ENCODE assay signal across 17 cellular contexts in the genomic region with DNA sequence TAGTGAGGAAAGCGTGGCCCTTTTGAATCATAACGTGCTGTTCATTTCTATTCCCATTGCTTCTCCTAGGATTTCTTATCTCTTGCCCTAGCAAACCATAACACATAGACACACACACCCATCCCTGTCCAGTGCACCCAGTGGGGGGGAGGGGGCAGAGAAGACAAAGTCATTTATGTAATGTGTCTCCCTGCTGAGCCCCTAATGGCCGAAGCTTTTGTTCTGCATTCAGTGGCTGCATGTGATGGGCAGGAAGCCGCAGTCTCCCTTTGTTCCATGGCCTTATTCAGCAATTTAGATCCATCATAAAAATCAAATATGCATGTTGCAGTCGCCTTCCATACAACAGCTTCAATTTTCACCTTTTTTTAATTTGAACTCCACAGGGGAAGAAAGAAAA.
DNase-seq lines count a peak whose midpoint lies in the region; ATAC-seq and TF ChIP-seq lines count a peak whose summit lies in the region.
"Had no signal": no experiment of that assay in that cellular context is flagged by ENCODE, and none has a peak within 500 bp of the region (broad histone marks: within the 10 kb centered on the region; RNA-seq: fewer than 3 reads in every experiment).

No MANE protein-coding gene starts in this region.

- no CpG with 5 or more reads among the region's 5 CpGs for WGBS in neuronal stem cell (ENCODE audit: extremely low coverage in 2 of 2, insufficient read length in 2 of 2, insufficient replicate concordance in 1 of 2), 2 donors

- no peak for TF ChIP-seq CTCF in glutamatergic neuron (IDR thresholded peaks at IDR 0.05; ENCODE audit: partially characterized antibody, unreplicated experiment)
- TF ChIP-seq CTCF in CD4-positive, alpha-beta T cell (IDR thresholded peaks at IDR 0.05) = no peak
- TF ChIP-seq CTCF in osteoblast (IDR thresholded peaks at IDR 0.05; ENCODE audit: extremely low read depth, low read depth, low read length) = no peak

- H3K9ac ChIP-seq in HUES48 (ENCODE audit: low read depth, low read length) (peak overlapping the region; percentile 3; the same call in 1 of the 2 replicates), neuronal stem cell (ENCODE audit: low read depth, low read length, poor library complexity) (no peak overlapping the region)

- H3K4me3 ChIP-seq in HUES48 (ENCODE audit: low read depth, low read length) (peak overlapping the region; percentile 23), neuronal stem cell (ENCODE audit: low read length in 2 of 2) (no peak overlapping the region), osteoblast (ENCODE audit: insufficient read depth, low read length) (no peak overlapping the region)
- H3K4me3 ChIP-seq: MG63, skin epidermis had no signal

- no peak overlapping the region for H3K14ac ChIP-seq in neuronal stem cell (ENCODE audit: low read length)

- H2BK15ac ChIP-seq in neuronal stem cell (ENCODE audit: low read length) = no peak overlapping the region

- H3K9me3 ChIP-seq in HUES48 (ENCODE audit: control insufficient read depth, insufficient read depth, low read length) (no peaks in the 10 kb centered on the region), neuronal stem cell (replicated peaks in 1 of 2; ENCODE audit: control insufficient read depth in 2 of 2, insufficient read depth in 1 of 2, low read depth in 1 of 2, low read length in 2 of 2) (no peaks in the 10 kb centered on the region), osteoblast (ENCODE audit: low read depth, low read length) (no peaks in the 10 kb centered on the region)
- no peaks in the 10 kb centered on the region for H3K9me3 ChIP-seq in CD4-positive, alpha-beta T cell (ENCODE audit: control insufficient read depth, low read length)
- H3K9me3 ChIP-seq: MG63 had no signal

- ATAC-seq in CD4-positive, alpha-beta T cell (ENCODE audit: poor library complexity) = no peak
- ATAC-seq: esophagus mucosa, HCT116, HepG2 had no signal

- no peak overlapping the region for H3K23ac ChIP-seq in neuronal stem cell (ENCODE audit: low read depth, low read length, poor library complexity)

- H3K4me1 ChIP-seq in HUES48 (ENCODE audit: control insufficient read depth, insufficient read depth, low read length) (peaks cover 31% of the 10 kb centered on the region), neuronal stem cell (ENCODE audit: control insufficient read depth in 2 of 2, insufficient read depth in 1 of 2, low read depth in 1 of 2, low read length in 2 of 2) (peaks cover 8 to 18% of the 10 kb centered on the region in 2 donors), osteoblast (ENCODE audit: insufficient read depth, low read length) (peaks cover 3% of the 10 kb centered on the region)

- no peak overlapping the region for H3K4ac ChIP-seq in neuronal stem cell (ENCODE audit: low read length)

- no peaks in the 10 kb centered on the region for H3K79me1 ChIP-seq in neuronal stem cell (ENCODE audit: low read depth, low read length)

- H3K36me3 Mint-ChIP-seq in glutamatergic neuron (ENCODE audit: unreplicated experiment) = no peaks in the 10 kb centered on the region
- no peaks in the 10 kb centered on the region for H3K36me3 Mint-ChIP-seq in CD4-positive, alpha-beta T cell (ENCODE audit: low read depth)

- POLR2A ChIA-PET in CD4-positive, alpha-beta T cell (lab: Charles Lee) = no interaction called here

- peak; percentile 84 for DNase-seq in NCI-H2227 treated with DMSO at 0.1 percent for 48 hours (lab: John Stamatoyannopoulos, UW)
- peak; percentile 40 for DNase-seq in glutamatergic neuron
- peak; percentile 17 for DNase-seq in neuronal stem cell (ENCODE audit: low spot score)
- DNase-seq in CD4-positive, alpha-beta T cell = no peak
- no peak for DNase-seq in MV-4-11 (lab: John Stamatoyannopoulos, UW)
- no peak for DNase-seq in inferior parietal cortex (ENCODE audit: extremely low spot score)
- DNase-seq in osteoblast (ENCODE audit: insufficient read length, low spot score, missing footprints) = no peak
- DNase-seq: activated CD4-positive, alpha-beta T cell treated with anti-CD3 and anti-CD28 coated beads for 4 hours; activated naive CD4-positive, alpha-beta T cell treated with Interleukin-2 at 50 U/mL for 16 hours; GF-D8; MG63; stimulated activated CD4-positive, alpha-beta T cell treated with anti-CD3 and anti-CD28 coated beads, Interleukin-4, amount 100 ng/mL, for 24 hours had no signal

- peak overlapping the region; percentile 31 for H3K4me3 Mint-ChIP-seq in glutamatergic neuron (ENCODE audit: unreplicated experiment)
- no peak overlapping the region for H3K4me3 Mint-ChIP-seq in CD4-positive, alpha-beta T cell

- no peaks in the 10 kb centered on the region for H3K27me3 Mint-ChIP-seq in glutamatergic neuron (ENCODE audit: unreplicated experiment)
- no peaks in the 10 kb centered on the region for H3K27me3 Mint-ChIP-seq in CD4-positive, alpha-beta T cell

- no peak overlapping the region for H2AK5ac ChIP-seq in neuronal stem cell (ENCODE audit: low read depth, low read length)

- H4K8ac ChIP-seq in neuronal stem cell (ENCODE audit: low read depth, low read length) = no peak overlapping the region

- CTCF ChIA-PET in CD4-positive, alpha-beta T cell (lab: Charles Lee) = no interaction called here

- no peak overlapping the region for H2BK5ac ChIP-seq in neuronal stem cell (ENCODE audit: low read length)

- H4K20me1 ChIP-seq in osteoblast (ENCODE audit: insufficient read depth, low read length) = no peaks in the 10 kb centered on the region

- no peaks in the 10 kb centered on the region for H3K79me2 ChIP-seq in osteoblast (ENCODE audit: insufficient read depth, low read length)

- H3K27ac ChIP-seq in HUES48 (ENCODE audit: low read depth, low read length) = peak overlapping the region; percentile 28
- no peak overlapping the region for H3K27ac ChIP-seq in neuronal stem cell (replicated peaks; ENCODE audit: low read length)
- no peak overlapping the region for H3K27ac ChIP-seq in CD4-positive, alpha-beta T cell (ENCODE audit: low read depth, low read length)
- H3K27ac ChIP-seq in osteoblast (ENCODE audit: low read depth, low read length) = no peak overlapping the region
- H3K27ac ChIP-seq: skin epidermis had no signal

- H3K27me3 ChIP-seq in HUES48 (ENCODE audit: control insufficient read depth, insufficient read depth, low read length) (no peaks in the 10 kb centered on the region), neuronal stem cell (ENCODE audit: control insufficient read depth in 3 of 3, insufficient read depth in 3 of 3, low read depth in 1 of 3, low read length in 3 of 3) (no peaks in the 10 kb centered on the region), osteoblast (ENCODE audit: insufficient read depth, low read length) (no peaks in the 10 kb centered on the region)
- no peaks in the 10 kb centered on the region for H3K27me3 ChIP-seq in CD4-positive, alpha-beta T cell (ENCODE audit: control insufficient read depth, insufficient read depth, low read length)
- H3K27me3 ChIP-seq: MG63 had no signal

- H3K36me3 ChIP-seq in HUES48 (ENCODE audit: control insufficient read depth, insufficient read depth, low read length) = no peaks in the 10 kb centered on the region
- H3K36me3 ChIP-seq in neuronal stem cell (replicated peaks in 1 of 2; ENCODE audit: control insufficient read depth in 2 of 2, insufficient read depth in 2 of 2, low read length in 2 of 2) = peaks cover 0 to 2% of the 10 kb centered on the region in 2 donors
- no peaks in the 10 kb centered on the region for H3K36me3 ChIP-seq in osteoblast (ENCODE audit: insufficient read depth, low read length)
- H3K36me3 ChIP-seq: MG63 had no signal

- intact Hi-C loops in CD4-positive, alpha-beta T cell (cut with DNase I, micrococcal nuclease) = no loop called here

- H3K4me1 Mint-ChIP-seq in glutamatergic neuron (ENCODE audit: low read depth, unreplicated experiment) = peaks cover 18% of the 10 kb centered on the region
- no peaks in the 10 kb centered on the region for H3K4me1 Mint-ChIP-seq in CD4-positive, alpha-beta T cell (ENCODE audit: low read depth)

- H3K18ac ChIP-seq in neuronal stem cell (ENCODE audit: low read length) = no peak overlapping the region

- no peak overlapping the region for H4K91ac ChIP-seq in neuronal stem cell (ENCODE audit: low read depth, low read length, poor library complexity)

- H2AFZ ChIP-seq in neuronal stem cell (ENCODE audit: low read length) (peak overlapping the region; percentile 50), osteoblast (ENCODE audit: low read length) (no peak overlapping the region)

- peak overlapping the region; percentile 21 for H3K4me2 ChIP-seq in neuronal stem cell (ENCODE audit: insufficient read depth, low read length, poor library complexity, severe bottlenecking)
- no peak overlapping the region for H3K4me2 ChIP-seq in osteoblast (ENCODE audit: insufficient read depth, low read length)

- no peaks in the 10 kb centered on the region for H3K9me3 Mint-ChIP-seq in glutamatergic neuron (ENCODE audit: unreplicated experiment)
- no peaks in the 10 kb centered on the region for H3K9me3 Mint-ChIP-seq in CD4-positive, alpha-beta T cell

- no peak overlapping the region for H2BK120ac ChIP-seq in neuronal stem cell (ENCODE audit: low read depth, low read length)

- H3K27ac Mint-ChIP-seq in glutamatergic neuron (ENCODE audit: unreplicated experiment) = peak overlapping the region; percentile 81
- H3K27ac Mint-ChIP-seq in CD4-positive, alpha-beta T cell = no peak overlapping the region

- H2BK12ac ChIP-seq in neuronal stem cell (ENCODE audit: low read length) = no peak overlapping the region

Comparison
In these comparisons a context has a peak if more than half of its experiments do, and no peak if none do; other contexts are left out.
1. DNase-seq: peak in NCI-H2227 treated with DMSO at 0.1 percent for 48 hours (single experiment), glutamatergic neuron (single experiment) and neuronal stem cell (single experiment); none in CD4-positive, alpha-beta T cell (0 of 10), MV-4-11 (single experiment), inferior parietal cortex (single experiment) and osteoblast (single experiment).